21 cellular contexts compared by ENCODE assay signal in the genomic region with DNA sequence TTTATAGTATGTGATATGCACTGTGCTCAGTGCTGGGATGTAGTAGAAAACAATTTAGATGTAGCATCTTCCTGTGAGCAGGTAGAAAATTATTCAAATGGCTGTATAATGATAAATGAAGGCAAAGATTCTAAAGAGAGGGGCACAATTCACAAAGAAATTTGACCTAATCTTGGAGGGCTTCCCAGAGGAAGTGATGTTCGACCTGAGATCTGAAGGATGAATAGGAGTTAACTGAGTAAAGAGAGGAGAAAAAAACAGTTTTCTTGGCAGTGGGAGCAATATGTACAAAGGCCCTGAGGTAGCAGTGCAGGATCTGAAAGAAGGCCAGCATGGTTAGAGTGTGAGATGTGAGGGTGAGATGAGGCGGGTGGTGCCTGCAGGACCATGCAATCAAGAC. TPM values are rescaled to one million over a fixed set of nuclear protein-coding genes. Genes with fewer than 3 reads are reported as not detected.
A peak's percentile ranks its signal among the peaks of the same experiment; 100 is the strongest.
DNase-seq lines count a peak whose midpoint lies in the region; ATAC-seq, FAIRE-seq and TF ChIP-seq lines count a peak whose summit lies in the region.
"Had no signal": no experiment of that assay in that cellular context is flagged by ENCODE, and none has a peak within 500 bp of the region (broad histone marks: within the 10 kb centered on the region; RNA-seq: fewer than 3 reads in every experiment).

No MANE protein-coding gene starts in this region.

- no peak for TF ChIP-seq POLR2A in K562 (conservative IDR thresholded peaks at IDR 0.05)

- H3K27ac ChIP-seq in SK-N-SH (ENCODE audit: low read depth in 2 of 2, low read length in 1 of 2) (peak overlapping the region in 1 of 2 experiments; percentile 100; a peak in 2 of 4 replicates), K562 (ENCODE audit: extremely low read depth, low read depth, low read length) (no peak overlapping the region)
- H3K27ac ChIP-seq: BLaER1 treated with 17β-estradiol and CSF1 and Interleukin-3, amounts not matched to agents 10 nM and 100 nM; C4-2B had no signal

- POLR2A ChIA-PET in SK-N-SH (lab: Yijun Ruan, JAX) (no interaction called here), K562 (lab: Yijun Ruan, JAX) (interaction anchor here (1.1 kb wide), 1 partner anchor 10 kb away, joined by 3 read pairs; no protein-coding TSS in a partner anchor)

- intact Hi-C loops in K562 (cut with micrococcal nuclease), result no loop called here

- in situ Hi-C loops in K562 (cut with MboI), result no loop called here

- ATAC-seq in SK-N-SH treated with all-trans-retinoic acid at 6 μM for 48 hours (no peak), K562 (no peak), GM19035 (IDR thresholded peaks at IDR 0.05; ENCODE audit: unreplicated experiment) (no peak)
- ATAC-seq: CD8-positive, alpha-beta T cell had no signal

- no peaks in the 10 kb centered on the region for H3K9me1 ChIP-seq in K562 (ENCODE audit: control insufficient read depth, insufficient read depth, low read length)

- peaks cover 0 to 47% of the 10 kb centered on the region in 2 experiments; a peak in 2 of 4 replicates for H3K4me1 ChIP-seq in SK-N-SH (ENCODE audit: control insufficient read depth in 1 of 2, insufficient read depth in 2 of 2, low read depth in 1 of 2, low read length in 1 of 2)
- no peaks in the 10 kb centered on the region for H3K4me1 ChIP-seq in K562 (replicated peaks in 1 of 2; ENCODE audit: control insufficient read depth in 2 of 2, insufficient read depth in 2 of 2, low read length in 2 of 2)
- H3K4me1 ChIP-seq: BLaER1 treated with 17β-estradiol and CSF1 and Interleukin-3, amounts not matched to agents 10 nM and 100 nM; Caco-2 had no signal

- TF ChIP-seq CTCF in SK-N-SH (IDR thresholded peaks at IDR 0.05), result no peak
- TF ChIP-seq CTCF in K562 (IDR thresholded peaks at IDR 0.05 in 2 of 3, conservative IDR thresholded peaks at IDR 0.05 in 1 of 3; ENCODE audit: insufficient read depth in 2 of 3, low read depth in 1 of 3, low read length in 3 of 3), result no peak

- H3K79me2 ChIP-seq in SK-N-SH (ENCODE audit: insufficient read depth) (no peaks in the 10 kb centered on the region), K562 (ENCODE audit: control insufficient read depth, insufficient read depth, low read length) (no peaks in the 10 kb centered on the region)

- no TSS peak for BruUV-seq in K562 (replicated peaks; lab: Mats Ljungman, UMichigan)

- no peaks in the 10 kb centered on the region for H4K20me1 ChIP-seq in SK-N-SH (ENCODE audit: insufficient read depth)
- 0 out of 2 replicates have a peak, but pooled peaks cover 3% of the 10 kb centered on the region for H4K20me1 ChIP-seq in K562 (replicated peaks; ENCODE audit: control insufficient read depth, insufficient read depth, low read length)

- no peak for FAIRE-seq in K562 (lab: Jason Lieb, UNC)
- FAIRE-seq: A204.1, D721Med, G401.6, GM12891 had no signal

- TF ChIP-seq RAD21 in SK-N-SH (IDR thresholded peaks at IDR 0.05; ENCODE audit: low read length), result no peak
- no peak for TF ChIP-seq RAD21 in K562 (CRISPR knock-in tag; conservative IDR thresholded peaks at IDR 0.05 in 1 of 2, IDR thresholded peaks at IDR 0.05 in 1 of 2)

- H3K4me2 ChIP-seq in SK-N-SH, result no peak overlapping the region
- H3K4me2 ChIP-seq in K562 (ENCODE audit: insufficient read depth, low read length), result no peak overlapping the region
- H3K4me2 ChIP-seq: BLaER1 treated with 17β-estradiol and CSF1 and Interleukin-3, amounts not matched to agents 10 nM and 100 nM had no signal

- H3K9me3 ChIP-seq in SK-N-SH (no peaks in the 10 kb centered on the region), K562 (replicated peaks; ENCODE audit: control insufficient read depth, insufficient read depth, low read depth, low read length) (no peaks in the 10 kb centered on the region)
- H3K9me3 ChIP-seq: BLaER1 treated with 17β-estradiol and CSF1 and Interleukin-3, amounts not matched to agents 10 nM and 100 nM; Caco-2 had no signal

- H3F3A ChIP-seq in SK-N-SH (replicated peaks; ENCODE audit: insufficient read depth), result no peaks in the 10 kb centered on the region

- CTCF ChIA-PET in SK-N-SH (lab: Yijun Ruan, JAX), result no interaction called here
- CTCF ChIA-PET in K562 (lab: Yijun Ruan, JAX; ENCODE audit: low intra/inter-chr PET ratio), result no interaction called here

- DNase-seq in SK-N-SH, result no peak
- DNase-seq in K562 (ENCODE audit: extremely low read depth in 1 of 4, low spot score in 3 of 4), result no peak
- no peak for DNase-seq in stimulated activated CD4-positive, alpha-beta T cell treated with anti-CD3 and anti-CD28 coated beads, Interleukin-4, amount 100 ng/mL, for 1 hour
- DNase-seq: 8988T; AML-193; Caco-2; Calu3; CD4-positive, alpha-beta T cell; CD8-positive, alpha-beta T cell; DMS79 treated with DMSO at 0.1 percent for 48 hours; GF-D8 had no signal

- no peak overlapping the region for H2AFZ ChIP-seq in SK-N-SH (ENCODE audit: low read depth)
- H2AFZ ChIP-seq in K562 (ENCODE audit: low read depth, low read length), result no peak overlapping the region

- no peak overlapping the region for H3K4me3 ChIP-seq in SK-N-SH (ENCODE audit: low read depth in 2 of 2, low read length in 1 of 2)
- H3K4me3 ChIP-seq in K562, result no peak overlapping the region
- H3K4me3 ChIP-seq: BLaER1 treated with 17β-estradiol and CSF1 and Interleukin-3, amounts not matched to agents 10 nM and 100 nM had no signal

- H3K9me2 ChIP-seq in SK-N-SH, result no peaks in the 10 kb centered on the region

- H3K9ac ChIP-seq in SK-N-SH (no peak overlapping the region), K562 (ENCODE audit: insufficient read depth in 1 of 2, low read depth in 2 of 2, low read length in 2 of 2) (no peak overlapping the region)
- H3K9ac ChIP-seq: BLaER1 treated with 17β-estradiol and CSF1 and Interleukin-3, amounts not matched to agents 10 nM and 100 nM had no signal

- 28% methylated on average over 2 of the region's 2 CpGs for WGBS in SK-N-SH (ENCODE audit: low lambda C conversion rate)
- 0% methylated on average over 2 of the region's 2 CpGs for WGBS in K562 (ENCODE audit: insufficient coverage, low coverage, missing lambda C conversion rate)

- H3K27me3 ChIP-seq in SK-N-SH (ENCODE audit: insufficient read depth), result no peaks in the 10 kb centered on the region
- H3K27me3 ChIP-seq in K562 (ENCODE audit: control insufficient read depth in 2 of 2, insufficient read depth in 2 of 2, low read length in 2 of 2), result peaks cover 0 to 4% of the 10 kb centered on the region in 2 experiments; a peak in 2 of 5 replicates
- H3K27me3 ChIP-seq: BLaER1 treated with 17β-estradiol and CSF1 and Interleukin-3, amounts not matched to agents 10 nM and 100 nM had no signal

- H3K36me3 ChIP-seq in SK-N-SH (replicated peaks in 1 of 2; ENCODE audit: control insufficient read depth in 1 of 2, insufficient read depth in 2 of 2, low read length in 1 of 2) (peaks cover 0 to 2% of the 10 kb centered on the region in 2 experiments), K562 (ENCODE audit: control insufficient read depth, insufficient read depth, low read length) (no peaks in the 10 kb centered on the region)
- H3K36me3 ChIP-seq: BLaER1 treated with 17β-estradiol and CSF1 and Interleukin-3, amounts not matched to agents 10 nM and 100 nM had no signal

- no peak for TF ChIP-seq EP300 in SK-N-SH (IDR thresholded peaks at IDR 0.05; ENCODE audit: borderline replicate concordance in 1 of 2, low read depth in 1 of 2, low read length in 1 of 2)
- TF ChIP-seq EP300 in K562 (IDR thresholded peaks at IDR 0.05; ENCODE audit: low read length), result no peak

TF ChIP-seq in SK-N-SH, 30 proteins besides CTCF, POLR2A, EP300 and RAD21 (continues in another document):
- no peak for TF ChIP-seq FOXJ3 (CRISPR knock-in tag; IDR thresholded peaks at IDR 0.05)
- no peak for TF ChIP-seq RFX5 (IDR thresholded peaks at IDR 0.05; ENCODE audit: low read length)
- no peak for TF ChIP-seq FOSL2 (IDR thresholded peaks at IDR 0.05; ENCODE audit: borderline replicate concordance, low read depth)
- no peak for TF ChIP-seq NFIC (IDR thresholded peaks at IDR 0.05; ENCODE audit: borderline replicate concordance)
- no peak for TF ChIP-seq YY1 (IDR thresholded peaks at IDR 0.05; ENCODE audit: low read depth)
- TF ChIP-seq GATA2 (CRISPR knock-in tag; IDR thresholded peaks at IDR 0.05), result no peak
- no peak for TF ChIP-seq ELF1 (IDR thresholded peaks at IDR 0.05)

TF ChIP-seq in K562, 482 proteins besides CTCF, POLR2A, EP300 and RAD21:
- no peak for TF ChIP-seq PML (IDR thresholded peaks at IDR 0.05; ENCODE audit: low read length)
- TF ChIP-seq ZFP36 (IDR thresholded peaks at IDR 0.05; ENCODE audit: low read depth, low read length, partially characterized antibody), result peak; percentile 24

RNA-seq across cellular contexts. Expression of a gene that starts 15.2 kb away (rescaled TPM):
- 0.13 and 0.54 TPM in 2 replicates for polyA plus RNA-seq in SK-N-SH (2012; rRNA removed)
- 0.41 and 0.77 TPM in 2 replicates for polyA plus RNA-seq in SK-N-SH (2012; cell fraction: cytosol; rRNA removed)
- polyA plus RNA-seq in SK-N-SH (2012; cell fraction: nucleus; rRNA removed), result 1.2 and 1.6 TPM in 2 replicates
- total RNA-seq in K562 (2011; cell fraction: chromatin; rRNA removed; ENCODE audit: low replicate concordance), result not detected in 2 replicates
- total RNA-seq in K562 (2011; cell fraction: nucleolus; rRNA removed), result not detected in 2 replicates
- total RNA-seq in K562 (2011; cell fraction: nucleoplasm; rRNA removed), result not detected in 2 replicates
- total RNA-seq in K562 (2014; rRNA removed), result not detected in 2 replicates
- total RNA-seq in K562 (2014; rRNA removed; fragmentation: Illumina TruSeq; extraction: Trizol), result not detected in 2 replicates
- total RNA-seq in K562 (2015; rRNA removed; fragmentation: Illumina TruSeq; extraction: Trizol), result not detected in 2 replicates
- total RNA-seq in K562 (2021), result not detected in 2 replicates
- not detected in 2 replicates for polyA plus RNA-seq in K562 (2011; rRNA removed)
- polyA plus RNA-seq in K562 (2011; cell fraction: cytosol; rRNA removed), result not detected in 2 replicates
- not detected in 2 replicates for polyA plus RNA-seq in K562 (2011; cell fraction: nucleus; rRNA removed)
- polyA plus RNA-seq in K562 (2012), result 0.18 TPM in 1 of 2 replicates, not detected in the other
- polyA plus RNA-seq in K562 (2014; fragmentation: Illumina TruSeq; extraction: Trizol), result 0.04 TPM in 1 of 2 replicates, not detected in the other
- under 1 TPM in 1 of 2 experiments, not detected in 1; 0.07 TPM for polyA plus RNA-seq in K562 (2014; fragmentation: Nextera tagmentation; extraction: Ambion mirVana)
- not detected in 2 replicates for polyA plus RNA-seq in K562 (2014; rRNA removed)
- not detected in 2 replicates for polyA minus RNA-seq in K562 (2011; rRNA and poly(A)+ RNA removed)
- polyA minus RNA-seq in K562 (2011; cell fraction: cytosol; rRNA and poly(A)+ RNA removed), result not detected in 2 replicates
- not detected in 2 replicates for polyA minus RNA-seq in K562 (2011; cell fraction: nucleus; rRNA and poly(A)+ RNA removed)
- total RNA-seq: B cell; Caco-2; Calu3; CD4-positive, alpha-beta T cell; CD8-positive, alpha-beta T cell had no signal
- polyA plus RNA-seq: BJ had no signal
